20 cellular contexts compared by ENCODE assay signal in genomic region chr1:245583575-245584330, GRCh38.
A peak's percentile ranks its signal among the peaks of the same experiment; 100 is the strongest.
DNase-seq lines count a peak whose midpoint lies in the region; ATAC-seq, FAIRE-seq and TF ChIP-seq lines count a peak whose summit lies in the region.
"Had no signal": no experiment of that assay in that cellular context is flagged by ENCODE, and none has a peak within 500 bp of the region (broad histone marks: within the 10 kb centered on the region; RNA-seq: fewer than 3 reads in every experiment).

No MANE protein-coding gene starts in this region.

- peaks cover 15% of the 10 kb centered on the region for H3K27me3 Mint-ChIP-seq in brain
- H3K27me3 Mint-ChIP-seq: activated CD4-positive, alpha-beta T cell treated with anti-CD3 and anti-CD28 coated beads, Interleukin-2, amount 10 ng/mL, durations not matched to agents 24 days and 14 days had no signal

- peaks cover 81% of the 10 kb centered on the region for H3K4me1 Mint-ChIP-seq in brain
- H3K4me1 Mint-ChIP-seq: activated CD4-positive, alpha-beta T cell treated with anti-CD3 and anti-CD28 coated beads, Interleukin-2, amount 10 ng/mL, durations not matched to agents 24 days and 14 days; B cell; stimulated activated naive CD8-positive, alpha-beta T cell treated with anti-CD3 and anti-CD28 coated beads, Interleukin-15, amount 100 ng/mL, for 72 hours had no signal

- peak overlapping the region in 4 of 5 experiments; percentile 24 to 68 (median 50) for H3K27ac Mint-ChIP-seq in brain
- H3K27ac Mint-ChIP-seq: activated CD4-positive, alpha-beta T cell treated with anti-CD3 and anti-CD28 coated beads, Interleukin-2, amount 10 ng/mL, durations not matched to agents 24 days and 14 days; B cell; stimulated activated naive CD8-positive, alpha-beta T cell treated with anti-CD3 and anti-CD28 coated beads, Interleukin-15, amount 100 ng/mL, for 72 hours had no signal

- H3K4me3 Mint-ChIP-seq in brain = peak overlapping the region in 1 of 5 experiments; percentile 25
- H3K4me3 Mint-ChIP-seq: activated CD4-positive, alpha-beta T cell treated with anti-CD3 and anti-CD28 coated beads, Interleukin-2, amount 10 ng/mL, durations not matched to agents 24 days and 14 days; B cell; stimulated activated naive CD8-positive, alpha-beta T cell treated with anti-CD3 and anti-CD28 coated beads, Interleukin-15, amount 100 ng/mL, for 72 hours had no signal

- no peaks in the 10 kb centered on the region for H3K9me3 Mint-ChIP-seq in brain
- H3K9me3 Mint-ChIP-seq: activated CD4-positive, alpha-beta T cell treated with anti-CD3 and anti-CD28 coated beads, Interleukin-2, amount 10 ng/mL, durations not matched to agents 24 days and 14 days; stimulated activated naive CD8-positive, alpha-beta T cell treated with anti-CD3 and anti-CD28 coated beads, Interleukin-15, amount 100 ng/mL, for 72 hours had no signal

- FAIRE-seq in D721Med (lab: Jason Lieb, UNC) = no peak
- FAIRE-seq: islet of Langerhans, TTC549 had no signal

- TF ChIP-seq CTCF in brain (conservative IDR thresholded peaks at IDR 0.05) = no peak
- TF ChIP-seq CTCF in D721Med (IDR thresholded peaks at IDR 0.05; ENCODE audit: insufficient read depth, missing control alignments) = no peak

- ATAC-seq in left lobe of liver = peak; percentile 14
- ATAC-seq: stimulated activated naive CD8-positive, alpha-beta T cell treated with anti-CD3 and anti-CD28 coated beads, Interleukin-15, amount 100 ng/mL, for 72 hours had no signal

- no peaks in the 10 kb centered on the region for H3K36me3 Mint-ChIP-seq in brain

- DNase-seq in DMS 273 (lab: John Stamatoyannopoulos, UW; ENCODE audit: unreplicated experiment) = peak; percentile 22
- DNase-seq in DMS 273 treated with DMSO at 0.1 percent for 48 hours (lab: John Stamatoyannopoulos, UW) = no peak
- peak; percentile 57 for DNase-seq in NCI-H1092 (lab: John Stamatoyannopoulos, UW)
- DNase-seq in left lobe of liver (ENCODE audit: low spot score) = no peak
- DNase-seq in NCI-H2081 (lab: John Stamatoyannopoulos, UW) = no peak
- no peak for DNase-seq in NOMO-1 (lab: John Stamatoyannopoulos, UW; ENCODE audit: unreplicated experiment in 2 of 2)
- no peak for DNase-seq in D721Med (ENCODE audit: insufficient read length, low spot score)
- DNase-seq: activated CD4-positive, alpha-beta T cell treated with anti-CD3 and anti-CD28 coated beads, Interleukin-2, amount 10 ng/mL, durations not matched to agents 24 days and 14 days; activated CD8-positive, alpha-beta memory T cell treated with anti-CD3 and anti-CD28 coated beads, Interleukin-2, amount 50 U/mL, for 48 hours; activated naive CD4-positive, alpha-beta T cell; aorta; GOT3; NCI-H1436; sigmoid colon; stimulated activated CD4-positive, alpha-beta T cell treated with anti-CD3 and anti-CD28 coated beads, Interleukin-1b, Interleukin-23, amount 100 ng/mL, for 48 hours; stimulated activated naive CD8-positive, alpha-beta T cell treated with anti-CD3 and anti-CD28 coated beads, Interleukin-15, amount 100 ng/mL, for 72 hours had no signal

Comparison
In these comparisons a context has a peak if more than half of its experiments do, and no peak if none do; other contexts are left out.
1. DNase-seq: peak in DMS 273 (single experiment) and NCI-H1092 (single experiment); none in DMS 273 treated with DMSO at 0.1 percent for 48 hours (single experiment), left lobe of liver (single experiment), NCI-H2081 (0 of 2), NOMO-1 (0 of 2) and D721Med (single experiment).